ENCODE assay signal across 2 cellular contexts in genomic region chr11:26964834-26965485, GRCh38. TPM values are rescaled to one million over a fixed set of nuclear protein-coding genes. Genes with fewer than 3 reads are reported as not detected.
"Had no signal": no experiment of that assay in that cellular context is flagged by ENCODE, and none has a peak within 500 bp of the region (broad histone marks: within the 10 kb centered on the region; RNA-seq: fewer than 3 reads in every experiment).

No MANE protein-coding gene starts in this region.

RNA-seq across cellular contexts. Expression of gene FIBIN, which starts 29.0 kb away (rescaled TPM):
- total RNA-seq: glomerular endothelial cell; natural killer cell treated with Interleukin-12 subunit alpha and Interleukin-12 subunit beta and Interleukin-15 and Interleukin-18, amount 100 ng/mL, for 72 hours had no signal
